ENCODE assay signal across 30 cellular contexts in the genomic region with DNA sequence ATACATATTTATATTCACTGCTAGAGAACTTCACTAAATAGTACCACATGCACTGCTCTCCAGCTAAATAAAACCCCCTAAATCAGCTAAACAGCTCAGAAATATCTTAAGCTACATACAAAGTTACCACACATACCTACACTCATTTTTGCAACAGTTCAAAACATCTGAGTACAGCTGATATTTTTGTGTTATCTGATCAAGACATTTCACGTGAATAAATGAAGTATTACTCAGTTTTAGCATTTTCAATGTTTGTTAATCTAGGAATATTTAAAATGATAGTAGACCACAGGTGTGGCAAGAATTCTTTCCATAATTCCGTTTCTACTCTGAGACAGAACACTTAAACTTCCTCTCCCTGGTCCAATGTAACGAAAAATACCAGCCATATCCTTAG.
"Had no signal": no experiment of that assay in that cellular context is flagged by ENCODE, and none has a peak within 500 bp of the region (broad histone marks: within the 10 kb centered on the region; RNA-seq: fewer than 3 reads in every experiment).

No MANE protein-coding gene starts in this region.

- H3K36me3 ChIP-seq: left lung, neural progenitor cell, neutrophil, ovary, prostate gland, stomach, thyroid gland, transverse colon, upper lobe of right lung had no signal

- DNase-seq: hippocampal formation; kidney; left colon; left lung; mesendoderm; naive B cell; natural killer cell; nephron progenitor cell; occipital lobe; ovary; retina; right cardiac atrium; stimulated activated CD4-positive, alpha-beta T cell treated with anti-CD3 and anti-CD28 coated beads, Interleukin-12 subunit alpha, Interleukin-12 subunit beta, amount 100 ng/mL, for 4 hours; stimulated activated CD4-positive, alpha-beta T cell treated with anti-CD3 and anti-CD28 coated beads, Interleukin-15, amount 100 ng/mL, for 24 hours; stimulated activated CD4-positive, alpha-beta T cell treated with anti-CD3 and anti-CD28 coated beads, Interleukin-2, amount 100 ng/mL, for 24 hours; stimulated activated CD4-positive, alpha-beta T cell treated with anti-CD3 and anti-CD28 coated beads, Interleukin-4, amount 100 ng/mL, for 1 hour; stimulated activated naive B cell treated with anti-CD40 and anti-IgM and Interleukin-4, amounts not matched to agents 10 μg/mL and 1 μg/mL and 100 μg/mL, for 72 hours; stimulated activated naive CD8-positive, alpha-beta T cell treated with anti-CD3 and anti-CD28 coated beads, Interleukin-15, Interleukin-2, amounts not matched to agents 100 U/mL and 50 U/mL, for 24 hours; stomach; testis; thyroid gland; transverse colon; upper lobe of right lung had no signal

- H3K9me3 ChIP-seq: left lung, neutrophil, ovary, prostate gland, stomach, testis, thyroid gland, transverse colon, upper lobe of right lung had no signal

- H3K4me3 ChIP-seq: left lung, lung, neural progenitor cell, ovary, prostate gland, skin epidermis, stomach, testis, thyroid gland, transverse colon, upper lobe of right lung had no signal

- H3K27ac ChIP-seq: left lung, neural progenitor cell, neutrophil, ovary, prostate gland, skin epidermis, stomach, testis, thyroid gland, transverse colon, upper lobe of right lung had no signal

- H3K4me2 ChIP-seq: neural progenitor cell had no signal

- H3K9ac ChIP-seq: neural progenitor cell had no signal

- H3K27me3 ChIP-seq: left lung, neural progenitor cell, neutrophil, stomach, testis, thyroid gland, transverse colon, upper lobe of right lung had no signal

- H3K4me1 ChIP-seq: left lung, neural progenitor cell, prostate gland, testis, thyroid gland, upper lobe of right lung had no signal

- FAIRE-seq: islet of Langerhans, kidney, urothelium cell line had no signal

- H2AFZ ChIP-seq: neural progenitor cell had no signal
